In genomic region chr4:53014368-53014767, GRCh38 we compare ENCODE assay signal across 2 cellular contexts.
TF ChIP-seq lines count a peak whose summit lies in the region.

No MANE protein-coding gene starts in this region.

TF ChIP-seq in HepG2, 621 proteins besides CTCF, POLR2A, EP300 and RAD21:
- TF ChIP-seq NCOA5 (CRISPR knock-in tag; IDR thresholded peaks at IDR 0.05), result no peak
- peak; percentile 92 for TF ChIP-seq MAFF (IDR thresholded peaks at IDR 0.05; ENCODE audit: low read depth, low read length)
- TF ChIP-seq MAFK (conservative IDR thresholded peaks at IDR 0.05 in 1 of 2, IDR thresholded peaks at IDR 0.05 in 1 of 2; ENCODE audit: low read length in 2 of 2), result peak; percentile 88 to 94
TF ChIP-seq in HepG2: peak in this region for 2.

TF ChIP-seq in H1, 55 proteins besides CTCF, POLR2A, EP300 and RAD21:
- TF ChIP-seq USF2 (IDR thresholded peaks at IDR 0.05; ENCODE audit: low read length), result no peak
- TF ChIP-seq MAX (IDR thresholded peaks at IDR 0.05), result no peak
- TF ChIP-seq EZH2 (IDR thresholded peaks at IDR 0.05; ENCODE audit: low read depth, low read length, severe bottlenecking), result no peak
- 0 out of 2 replicates have a peak, but pooled peaks have one; percentile 7 for TF ChIP-seq MAFK (IDR thresholded peaks at IDR 0.05; ENCODE audit: low read depth, low read length)
